Comparison of ENCODE assay signal across 1 cellular context in genomic region chr11:76131142-76131541, GRCh38.
TF ChIP-seq lines count a peak whose summit lies in the region.

No MANE protein-coding gene starts in this region.

TF ChIP-seq in HepG2, 621 proteins besides CTCF, POLR2A, EP300 and RAD21 (continued from another document):
- no peak for TF ChIP-seq ZNF512 (CRISPR knock-in tag; IDR thresholded peaks at IDR 0.05)
- no peak for TF ChIP-seq ZNF136 (CRISPR knock-in tag; IDR thresholded peaks at IDR 0.05; ENCODE audit: low read depth)
- TF ChIP-seq CENPT (CRISPR knock-in tag; IDR thresholded peaks at IDR 0.05; ENCODE audit: low read depth): no peak
- TF ChIP-seq ELK4 (CRISPR knock-in tag; IDR thresholded peaks at IDR 0.05; ENCODE audit: borderline replicate concordance): no peak
- no peak for TF ChIP-seq DPF2 (CRISPR knock-in tag; IDR thresholded peaks at IDR 0.05; ENCODE audit: borderline replicate concordance, low read depth)
